8 cellular contexts compared by ENCODE assay signal in genomic region chr12:113359133-113359938, GRCh38. TPM values are rescaled to one million over a fixed set of nuclear protein-coding genes. Genes with fewer than 3 reads are reported as not detected.
DNase-seq lines count a peak whose midpoint lies in the region; ATAC-seq and TF ChIP-seq lines count a peak whose summit lies in the region.

No MANE protein-coding gene starts in this region.

- BruUV-seq in MCF 10A (replicated peaks; lab: Mats Ljungman, UMichigan) = no TSS peak

- peak overlapping the region; percentile 41 for H3K9ac ChIP-seq in Loucy (ENCODE audit: low read depth, low read length, poor library complexity, severe bottlenecking)

- peak overlapping the region; percentile 85 for H3K4me3 Mint-ChIP-seq in MCF 10A (ENCODE audit: unreplicated experiment)
- H3K4me3 Mint-ChIP-seq in stimulated activated memory B cell treated with anti-CD40 and anti-IgM and Interleukin-4, amounts not matched to agents 10 μg/mL and 1 μg/mL and 100 μg/mL, for 72 hours = peak overlapping the region; percentile 80

- no peaks in the 10 kb centered on the region for H3K9me2 ChIP-seq in Loucy (replicated peaks; ENCODE audit: low read depth, low read length)

- CTCF ChIA-PET in MCF 10A (lab: Yijun Ruan, JAX) = interaction anchor here (0.6 to 1.2 kb wide), 3 partner anchors 65 to 136 kb away, joined by 3 to 4 read pairs (median 3); no protein-coding TSS in a partner anchor

- no peaks in the 10 kb centered on the region for H3K79me2 ChIP-seq in Loucy (ENCODE audit: insufficient read depth, low read length)

- no peaks in the 10 kb centered on the region for H3K9me3 Mint-ChIP-seq in MCF 10A (ENCODE audit: unreplicated experiment)
- no peaks in the 10 kb centered on the region for H3K9me3 Mint-ChIP-seq in stimulated activated memory B cell treated with anti-CD40 and anti-IgM and Interleukin-4, amounts not matched to agents 10 μg/mL and 1 μg/mL and 100 μg/mL, for 72 hours

- H4K20me1 ChIP-seq in Loucy (ENCODE audit: insufficient read depth, low read length, poor library complexity, severe bottlenecking) = no peaks in the 10 kb centered on the region

- intact Hi-C loops in MCF 10A (cut with micrococcal nuclease) = loop anchor here (2.0 kb wide), 2 partner anchors 25 to 65 kb away; partner anchors contain the start of gene SLC8B1

- DNase-seq in G401 (ENCODE audit: low spot score) (peak; percentile 91), MCF 10A (ENCODE audit: unreplicated experiment) (no peak), left kidney (ENCODE audit: low read depth, low spot score) (peak; percentile 57)
- DNase-seq in activated CD4-positive, CD25-positive, alpha-beta regulatory T cell (lab: John Stamatoyannopoulos, UW) = no peak

- H3K4me3 ChIP-seq in Loucy (ENCODE audit: low read length, poor library complexity, severe bottlenecking) = peak overlapping the region; percentile 76

- TF ChIP-seq CTCF in Loucy (conservative IDR thresholded peaks at IDR 0.05; ENCODE audit: low read length) (no peak), MCF 10A (IDR thresholded peaks at IDR 0.05; ENCODE audit: unreplicated experiment) (no peak)

- H3K27me3 ChIP-seq in Loucy (ENCODE audit: insufficient read depth, low read length, poor library complexity, severe bottlenecking) = no peaks in the 10 kb centered on the region

- H3K36me3 ChIP-seq in Loucy (ENCODE audit: insufficient read depth, low read length) = no peaks in the 10 kb centered on the region

- H3F3A ChIP-seq in Loucy (ENCODE audit: low read depth) = no peaks in the 10 kb centered on the region; the same call in 1 of the 2 replicates

- ATAC-seq in stimulated activated memory B cell treated with anti-CD40 and anti-IgM and Interleukin-4, amounts not matched to agents 10 μg/mL and 1 μg/mL and 100 μg/mL, for 72 hours = peak; percentile 15
- ATAC-seq in GM21619 (IDR thresholded peaks at IDR 0.05; ENCODE audit: unreplicated experiment) (no peak), GM21529 (IDR thresholded peaks at IDR 0.05; ENCODE audit: unreplicated experiment) (no peak)

- H3K27me3 Mint-ChIP-seq in MCF 10A (ENCODE audit: insufficient read depth, unreplicated experiment) = no peaks in the 10 kb centered on the region
- no peaks in the 10 kb centered on the region for H3K27me3 Mint-ChIP-seq in stimulated activated memory B cell treated with anti-CD40 and anti-IgM and Interleukin-4, amounts not matched to agents 10 μg/mL and 1 μg/mL and 100 μg/mL, for 72 hours

- peaks cover 5% of the 10 kb centered on the region for H3K36me3 Mint-ChIP-seq in MCF 10A (ENCODE audit: insufficient read depth, unreplicated experiment)
- H3K36me3 Mint-ChIP-seq in stimulated activated memory B cell treated with anti-CD40 and anti-IgM and Interleukin-4, amounts not matched to agents 10 μg/mL and 1 μg/mL and 100 μg/mL, for 72 hours = peaks cover 8% of the 10 kb centered on the region

- POLR2A ChIA-PET in MCF 10A (lab: Yijun Ruan, JAX) = interaction anchor here (0.6 to 3.2 kb wide), 3 partner anchors 24 to 87 kb away, joined by 3 to 18 read pairs (median 4); partner anchors contain the start of gene SLC8B1

- peaks cover 9% of the 10 kb centered on the region for H3K4me1 Mint-ChIP-seq in MCF 10A (ENCODE audit: insufficient read depth, unreplicated experiment)
- H3K4me1 Mint-ChIP-seq in stimulated activated memory B cell treated with anti-CD40 and anti-IgM and Interleukin-4, amounts not matched to agents 10 μg/mL and 1 μg/mL and 100 μg/mL, for 72 hours = peaks cover 20% of the 10 kb centered on the region

- in situ Hi-C loops in G401 (cut with HindIII; ENCODE audit: low sequenced_read_pairs) = no loop called here

- H3K4me1 ChIP-seq in Loucy (ENCODE audit: insufficient read depth, low read length, poor library complexity, severe bottlenecking) = peaks cover 7% of the 10 kb centered on the region

- H3K27ac Mint-ChIP-seq in MCF 10A (ENCODE audit: low read depth, unreplicated experiment) = peak overlapping the region; percentile 83
- peak overlapping the region; percentile 79 for H3K27ac Mint-ChIP-seq in stimulated activated memory B cell treated with anti-CD40 and anti-IgM and Interleukin-4, amounts not matched to agents 10 μg/mL and 1 μg/mL and 100 μg/mL, for 72 hours

- peak overlapping the region; percentile 76 for H3K4me2 ChIP-seq in Loucy (ENCODE audit: low read depth, low read length, poor library complexity, severe bottlenecking)

- H2AFZ ChIP-seq in Loucy (ENCODE audit: low read length) = 0 out of 2 replicates have a peak overlapping the region, but pooled peaks have one; percentile 53

- H3K9me3 ChIP-seq in Loucy (ENCODE audit: insufficient read depth, low read depth, low read length) = no peaks in the 10 kb centered on the region

RNA-seq across cellular contexts. Expression of gene PLBD2, which starts 0.9 kb away (rescaled TPM):
- total RNA-seq in G401 (2014; rRNA removed; shearing (Covaris generic)) = 15.4 and 16.3 TPM in 2 replicates
- 18.1 and 24.0 TPM in 2 replicates for total RNA-seq in MCF 10A (2022)

RNA-seq across cellular contexts. Expression of gene SLC8B1, which starts 24.4 kb away (rescaled TPM):
- 8.2 and 19.2 TPM in 2 replicates for total RNA-seq in G401 (2014; rRNA removed; shearing (Covaris generic))
- 15.7 and 19.6 TPM in 2 replicates for total RNA-seq in MCF 10A (2022)

RNA-seq across cellular contexts. Expression of gene SDS, which starts 44.4 kb away (rescaled TPM):
- total RNA-seq in G401 (2014; rRNA removed; shearing (Covaris generic)) = 0.24 and 0.86 TPM in 2 replicates
- total RNA-seq in MCF 10A (2022) = not detected in 2 replicates

Comparison
In these comparisons a context has a peak if more than half of its experiments do, and no peak if none do; other contexts are left out.
1. DNase-seq: peak in G401 (single experiment) and left kidney (single experiment); none in MCF 10A (single experiment) and activated CD4-positive, CD25-positive, alpha-beta regulatory T cell (0 of 4).